ENCODE assay signal across 8 cellular contexts in genomic region chr4:88457307-88458090, GRCh38. TPM values are rescaled to one million over a fixed set of nuclear protein-coding genes. Genes with fewer than 3 reads are reported as not detected.
A peak's percentile ranks its signal among the peaks of the same experiment; 100 is the strongest.
DNase-seq lines count a peak whose midpoint lies in the region; ATAC-seq and TF ChIP-seq lines count a peak whose summit lies in the region.

No MANE protein-coding gene starts in this region.

- H3K9me3 ChIP-seq in fibroblast of lung (ENCODE audit: control insufficient read depth, insufficient read depth, low read depth, low read length) (no peaks in the 10 kb centered on the region), thyroid gland (no peaks in the 10 kb centered on the region)

- H3K36me3 ChIP-seq in fibroblast of lung (ENCODE audit: control insufficient read depth, insufficient read depth, low read length) (no peaks in the 10 kb centered on the region), thyroid gland (no peaks in the 10 kb centered on the region)

- POLR2A ChIA-PET in activated CD4-positive, alpha-beta memory T cell treated with anti-CD3 and anti-CD28 coated beads for 36 hours (lab: Charles Lee) = interaction anchor here (0.7 to 2.3 kb wide), 8 partner anchors 18 to 173 kb away, joined by 3 to 33 read pairs (median 4); partner anchors contain the start of genes HERC3, HERC6, PPM1K and PYURF

- no peak for TF ChIP-seq POLR2A in thyroid gland (IDR thresholded peaks at IDR 0.05)

- H2AFZ ChIP-seq in fibroblast of lung (ENCODE audit: low read length) = peak overlapping the region; percentile 0

- DNase-seq in COLO668 (lab: John Stamatoyannopoulos, UW; ENCODE audit: unreplicated experiment) (peak; percentile 78), fibroblast of lung (ENCODE audit: low read depth in 2 of 2) (peak in 1 of 2 donors; percentile 38), thyroid gland (peak; percentile 58 to 66), NCI-H1436 treated with DMSO at 0.1 percent for 48 hours (lab: John Stamatoyannopoulos, UW) (no peak)
- DNase-seq in activated CD4-positive, alpha-beta memory T cell treated with anti-CD3 and anti-CD28 coated beads for 36 hours = peak; percentile 51
- peak; percentile 71 for DNase-seq in natural killer cell treated with Interleukin-12 subunit alpha and Interleukin-12 subunit beta and Interleukin-15 and Interleukin-18, amount 100 ng/mL, for 72 hours (ENCODE audit: low spot score)

- WGBS in thyroid gland, 2 donors = 14 to 22% methylated on average over 19 to 45 of the region's 74 CpGs

- peaks cover 12% of the 10 kb centered on the region for H3K4me1 Mint-ChIP-seq in activated CD4-positive, alpha-beta memory T cell treated with anti-CD3 and anti-CD28 coated beads for 36 hours (ENCODE audit: low read depth)
- H3K4me1 Mint-ChIP-seq in natural killer cell treated with Interleukin-12 subunit alpha and Interleukin-12 subunit beta and Interleukin-15 and Interleukin-18, amount 100 ng/mL, for 72 hours (ENCODE audit: low read depth in 2 of 2) = peaks cover 10 to 17% of the 10 kb centered on the region in 2 donors

- H3K4me3 Mint-ChIP-seq in activated CD4-positive, alpha-beta memory T cell treated with anti-CD3 and anti-CD28 coated beads for 36 hours = peak overlapping the region; percentile 100
- H3K4me3 Mint-ChIP-seq in natural killer cell treated with Interleukin-12 subunit alpha and Interleukin-12 subunit beta and Interleukin-15 and Interleukin-18, amount 100 ng/mL, for 72 hours = peak overlapping the region; percentile 99

- peaks cover 7% of the 10 kb centered on the region for H3K27me3 ChIP-seq in fibroblast of lung (ENCODE audit: control insufficient read depth, insufficient read depth, low read length)
- H3K27me3 ChIP-seq in thyroid gland = no peaks in the 10 kb centered on the region

- no peaks in the 10 kb centered on the region for H3K79me2 ChIP-seq in fibroblast of lung (ENCODE audit: control insufficient read depth, insufficient read depth, low read length)

- peaks cover 3% of the 10 kb centered on the region for H3K27me3 Mint-ChIP-seq in activated CD4-positive, alpha-beta memory T cell treated with anti-CD3 and anti-CD28 coated beads for 36 hours
- H3K27me3 Mint-ChIP-seq in natural killer cell treated with Interleukin-12 subunit alpha and Interleukin-12 subunit beta and Interleukin-15 and Interleukin-18, amount 100 ng/mL, for 72 hours = no peaks in the 10 kb centered on the region

- H3K27ac ChIP-seq in fibroblast of lung (ENCODE audit: insufficient read depth, low read length) (no peak overlapping the region), thyroid gland (peak overlapping the region; percentile 61 to 91 (median 88))

- H3K9ac ChIP-seq in fibroblast of lung (ENCODE audit: insufficient read depth, low read length) = no peak overlapping the region

- H3K4me3 ChIP-seq in fibroblast of lung (replicated peaks in 1 of 4; ENCODE audit: control extremely low read depth in 1 of 4, insufficient read depth in 1 of 4, low read depth in 3 of 4, low read length in 4 of 4) = peak overlapping the region; percentile 6 to 76 (median 58)
- H3K4me3 ChIP-seq in thyroid gland (replicated peaks in 1 of 3) = peak overlapping the region; percentile 48 to 77 (median 59)

- peak overlapping the region; percentile 34 for H3K4me2 ChIP-seq in fibroblast of lung (ENCODE audit: extremely low read depth, insufficient read depth, low read length)

- intact Hi-C loops in activated CD4-positive, alpha-beta memory T cell treated with anti-CD3 and anti-CD28 coated beads for 36 hours (cut with micrococcal nuclease) = loop anchor here (1.0 to 10.0 kb wide), 7 partner anchors 32 to 837 kb away; partner anchors contain the start of genes HERC3 and PPM1K
- intact Hi-C loops in thyroid gland (cut with DNase I) = loop anchor here (5.0 kb wide), 1 partner anchor 80 kb away; the partner anchor contains the start of gene HERC6

- peak overlapping the region; percentile 97 for H3K27ac Mint-ChIP-seq in activated CD4-positive, alpha-beta memory T cell treated with anti-CD3 and anti-CD28 coated beads for 36 hours
- peak overlapping the region; percentile 99 to 100 for H3K27ac Mint-ChIP-seq in natural killer cell treated with Interleukin-12 subunit alpha and Interleukin-12 subunit beta and Interleukin-15 and Interleukin-18, amount 100 ng/mL, for 72 hours

- H3K4me1 ChIP-seq in fibroblast of lung (ENCODE audit: control insufficient read depth, extremely low read depth, insufficient read depth, low read length) (no peaks in the 10 kb centered on the region), thyroid gland (no peaks in the 10 kb centered on the region)

- H3K36me3 Mint-ChIP-seq in activated CD4-positive, alpha-beta memory T cell treated with anti-CD3 and anti-CD28 coated beads for 36 hours = peaks cover 13% of the 10 kb centered on the region
- no peaks in the 10 kb centered on the region for H3K36me3 Mint-ChIP-seq in natural killer cell treated with Interleukin-12 subunit alpha and Interleukin-12 subunit beta and Interleukin-15 and Interleukin-18, amount 100 ng/mL, for 72 hours

- ATAC-seq in GM19455 (IDR thresholded peaks at IDR 0.05; ENCODE audit: unreplicated experiment) (peak; percentile 46), HG03460 (IDR thresholded peaks at IDR 0.05; ENCODE audit: unreplicated experiment) (peak; percentile 26)
- peak; percentile 68 to 70 for ATAC-seq in natural killer cell treated with Interleukin-12 subunit alpha and Interleukin-12 subunit beta and Interleukin-15 and Interleukin-18, amount 100 ng/mL, for 72 hours

- no peaks in the 10 kb centered on the region for H4K20me1 ChIP-seq in fibroblast of lung (ENCODE audit: control insufficient read depth, extremely low read depth, insufficient read depth, low read length)

- TF ChIP-seq CTCF in fibroblast of lung (conservative IDR thresholded peaks at IDR 0.05 in 1 of 2, IDR thresholded peaks at IDR 0.05 in 1 of 2; ENCODE audit: low read depth in 1 of 2, low read length in 2 of 2) (no peak), thyroid gland (IDR thresholded peaks at IDR 0.05) (no peak)

- no peaks in the 10 kb centered on the region for H3K9me3 Mint-ChIP-seq in activated CD4-positive, alpha-beta memory T cell treated with anti-CD3 and anti-CD28 coated beads for 36 hours
- H3K9me3 Mint-ChIP-seq in natural killer cell treated with Interleukin-12 subunit alpha and Interleukin-12 subunit beta and Interleukin-15 and Interleukin-18, amount 100 ng/mL, for 72 hours = no peaks in the 10 kb centered on the region

- CTCF ChIA-PET in activated CD4-positive, alpha-beta memory T cell treated with anti-CD3 and anti-CD28 coated beads for 36 hours (lab: Charles Lee) = interaction anchor here (1.0 to 1.9 kb wide), 4 partner anchors 79 to 238 kb away, joined by 4 to 21 read pairs (median 6); partner anchors contain the start of genes HERC6 and PPM1K

RNA-seq across cellular contexts. Expression of gene HERC5, which starts 0.6 kb away (rescaled TPM):
- 10 to 100 TPM; 32.3 to 34.0 TPM for total RNA-seq in activated CD4-positive, alpha-beta memory T cell treated with anti-CD3 and anti-CD28 coated beads for 36 hours
- total RNA-seq in fibroblast of lung (3.3 TPM in 2 replicates), thyroid gland (1 to 10 TPM; 8.1 to 9.7 (median 8.7) TPM)
- 0.23 and 0.73 TPM in 2 replicates for polyA plus RNA-seq in fibroblast of lung
- polyA plus RNA-seq in fibroblast of lung (2012) = 0.29 and 0.61 TPM in 2 replicates
- polyA minus RNA-seq in fibroblast of lung (ENCODE audit: low replicate concordance) = not detected in 2 replicates
- total RNA-seq in natural killer cell treated with Interleukin-12 subunit alpha and Interleukin-12 subunit beta and Interleukin-15 and Interleukin-18, amount 100 ng/mL, for 72 hours = 1 to 10 TPM; 5.8 to 6.4 TPM
